In the genomic region with DNA sequence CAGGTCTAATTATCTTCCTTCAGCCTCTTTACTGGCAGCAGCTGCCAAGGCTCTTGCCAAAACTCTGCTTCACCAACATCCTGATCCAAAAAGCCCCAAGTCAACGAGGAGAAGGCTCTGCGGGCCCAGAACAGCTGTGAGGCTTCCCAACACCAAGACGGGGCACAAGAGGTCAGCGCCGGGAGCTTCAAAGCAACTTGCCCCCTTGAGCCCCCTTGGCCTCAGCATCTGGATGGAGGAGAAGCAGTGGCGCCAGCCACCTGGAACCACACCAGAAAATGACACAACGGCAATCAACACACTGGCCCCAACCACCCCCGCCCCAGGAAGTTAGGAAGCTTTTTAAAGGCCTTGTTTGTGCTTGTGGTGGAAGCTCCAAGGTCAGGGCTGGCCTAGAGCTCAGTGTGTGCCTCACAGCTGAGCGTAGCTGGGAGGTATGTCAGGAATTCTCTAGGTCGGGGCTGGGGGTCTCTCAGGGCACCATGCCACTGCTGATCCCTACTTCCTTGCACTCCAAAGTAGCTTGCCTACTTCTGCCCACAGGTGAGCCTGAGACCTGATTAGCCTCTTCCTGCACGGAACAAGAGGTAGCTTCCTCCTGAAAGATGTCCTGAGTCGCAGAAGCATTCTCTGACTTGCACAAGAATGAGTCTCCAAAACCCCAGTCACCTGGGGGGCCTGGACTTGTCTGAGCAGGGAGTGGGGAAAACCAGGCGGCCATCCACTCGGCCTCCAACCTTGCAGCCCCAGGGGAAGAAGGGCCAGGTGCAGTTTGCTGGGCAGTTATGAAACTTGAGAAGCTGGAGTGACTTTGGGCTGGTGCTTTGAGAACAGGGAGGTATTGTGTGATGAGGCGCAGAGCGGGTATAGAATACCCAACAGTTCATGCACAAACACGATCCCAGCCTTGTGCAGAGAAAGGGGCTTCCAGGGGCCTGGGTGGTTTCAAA, we compare ENCODE assay signal across 1 cellular context.
A peak's percentile ranks its signal among the peaks of the same experiment; 100 is the strongest.
TF ChIP-seq lines count a peak whose summit lies in the region.

No MANE protein-coding gene starts in this region.

TF ChIP-seq in HepG2, 621 proteins besides CTCF, POLR2A, EP300 and RAD21 (continued from another document and continues in another):
- TF ChIP-seq, protein P1, sequence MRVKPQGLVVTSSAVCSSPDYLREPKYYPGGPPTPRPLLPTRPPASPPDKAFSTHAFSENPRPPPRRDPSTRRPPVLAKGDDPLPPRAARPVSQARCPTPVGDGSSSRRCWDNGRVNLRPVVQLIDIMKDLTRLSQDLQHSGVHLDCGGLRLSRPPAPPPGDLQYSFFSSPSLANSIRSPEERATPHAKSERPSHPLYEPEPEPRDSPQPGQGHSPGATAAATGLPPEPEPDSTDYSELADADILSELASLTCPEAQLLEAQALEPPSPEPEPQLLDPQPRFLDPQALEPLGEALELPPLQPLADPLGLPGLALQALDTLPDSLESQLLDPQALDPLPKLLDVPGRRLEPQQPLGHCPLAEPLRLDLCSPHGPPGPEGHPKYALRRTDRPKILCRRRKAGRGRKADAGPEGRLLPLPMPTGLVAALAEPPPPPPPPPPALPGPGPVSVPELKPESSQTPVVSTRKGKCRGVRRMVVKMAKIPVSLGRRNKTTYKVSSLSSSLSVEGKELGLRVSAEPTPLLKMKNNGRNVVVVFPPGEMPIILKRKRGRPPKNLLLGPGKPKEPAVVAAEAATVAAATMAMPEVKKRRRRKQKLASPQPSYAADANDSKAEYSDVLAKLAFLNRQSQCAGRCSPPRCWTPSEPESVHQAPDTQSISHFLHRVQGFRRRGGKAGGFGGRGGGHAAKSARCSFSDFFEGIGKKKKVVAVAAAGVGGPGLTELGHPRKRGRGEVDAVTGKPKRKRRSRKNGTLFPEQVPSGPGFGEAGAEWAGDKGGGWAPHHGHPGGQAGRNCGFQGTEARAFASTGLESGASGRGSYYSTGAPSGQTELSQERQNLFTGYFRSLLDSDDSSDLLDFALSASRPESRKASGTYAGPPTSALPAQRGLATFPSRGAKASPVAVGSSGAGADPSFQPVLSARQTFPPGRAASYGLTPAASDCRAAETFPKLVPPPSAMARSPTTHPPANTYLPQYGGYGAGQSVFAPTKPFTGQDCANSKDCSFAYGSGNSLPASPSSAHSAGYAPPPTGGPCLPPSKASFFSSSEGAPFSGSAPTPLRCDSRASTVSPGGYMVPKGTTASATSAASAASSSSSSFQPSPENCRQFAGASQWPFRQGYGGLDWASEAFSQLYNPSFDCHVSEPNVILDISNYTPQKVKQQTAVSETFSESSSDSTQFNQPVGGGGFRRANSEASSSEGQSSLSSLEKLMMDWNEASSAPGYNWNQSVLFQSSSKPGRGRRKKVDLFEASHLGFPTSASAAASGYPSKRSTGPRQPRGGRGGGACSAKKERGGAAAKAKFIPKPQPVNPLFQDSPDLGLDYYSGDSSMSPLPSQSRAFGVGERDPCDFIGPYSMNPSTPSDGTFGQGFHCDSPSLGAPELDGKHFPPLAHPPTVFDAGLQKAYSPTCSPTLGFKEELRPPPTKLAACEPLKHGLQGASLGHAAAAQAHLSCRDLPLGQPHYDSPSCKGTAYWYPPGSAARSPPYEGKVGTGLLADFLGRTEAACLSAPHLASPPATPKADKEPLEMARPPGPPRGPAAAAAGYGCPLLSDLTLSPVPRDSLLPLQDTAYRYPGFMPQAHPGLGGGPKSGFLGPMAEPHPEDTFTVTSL (CRISPR knock-in tag; IDR thresholded peaks at IDR 0.05; ENCODE audit: borderline replicate concordance), result peak; percentile 10; the same call in 1 of the 2 replicates
- TF ChIP-seq ZNF678 (CRISPR knock-in tag; IDR thresholded peaks at IDR 0.05) (no peak), MTA3 (CRISPR knock-in tag; IDR thresholded peaks at IDR 0.05) (no peak), MED1 (CRISPR knock-in tag; IDR thresholded peaks at IDR 0.05) (peak; percentile 76), DNMT3B (CRISPR knock-in tag; conservative IDR thresholded peaks at IDR 0.05) (no peak), ZNF382 (CRISPR knock-in tag; IDR thresholded peaks at IDR 0.05; ENCODE audit: borderline replicate concordance) (no peak), PRMT3 (CRISPR knock-in tag; IDR thresholded peaks at IDR 0.05; ENCODE audit: borderline replicate concordance, low read depth) (no peak), CBX5 (CRISPR knock-in tag; IDR thresholded peaks at IDR 0.05; ENCODE audit: borderline replicate concordance) (no peak), ZNF547 (CRISPR knock-in tag; IDR thresholded peaks at IDR 0.05) (no peak), SAFB2 (CRISPR knock-in tag; IDR thresholded peaks at IDR 0.05; ENCODE audit: borderline replicate concordance, low read depth) (no peak), SMAD3 (CRISPR knock-in tag; IDR thresholded peaks at IDR 0.05) (0 out of 2 replicates have a peak, but pooled peaks have one; percentile 25), ZBTB21 (CRISPR knock-in tag; IDR thresholded peaks at IDR 0.05) (0 out of 2 replicates have a peak, but pooled peaks have one; percentile 13), ZFP62 (CRISPR knock-in tag; IDR thresholded peaks at IDR 0.05) (no peak), SIX4 (CRISPR knock-in tag; IDR thresholded peaks at IDR 0.05) (peak; percentile 60; the same call in 1 of the 2 replicates), BCL6 (CRISPR knock-in tag; IDR thresholded peaks at IDR 0.05) (peak; percentile 46), CHD2 (IDR thresholded peaks at IDR 0.05; ENCODE audit: low read depth, low read length) (no peak), MTA1 (CRISPR knock-in tag; IDR thresholded peaks at IDR 0.05; ENCODE audit: borderline replicate concordance) (peak; percentile 17; the same call in 1 of the 2 replicates), EEA1 (CRISPR knock-in tag; IDR thresholded peaks at IDR 0.05; ENCODE audit: borderline replicate concordance) (no peak), NCOA2 (CRISPR knock-in tag; IDR thresholded peaks at IDR 0.05) (peak; percentile 91), ZNF124 (CRISPR knock-in tag; IDR thresholded peaks at IDR 0.05) (no peak), PRDM15 (CRISPR knock-in tag; IDR thresholded peaks at IDR 0.05) (no peak), LBX2 (CRISPR knock-in tag; IDR thresholded peaks at IDR 0.05; ENCODE audit: borderline replicate concordance) (no peak), ZNF441 (CRISPR knock-in tag; IDR thresholded peaks at IDR 0.05; ENCODE audit: borderline replicate concordance) (no peak; the same call in 1 of the 2 replicates), ZSCAN22 (CRISPR knock-in tag; IDR thresholded peaks at IDR 0.05) (no peak)
- TF ChIP-seq, protein P2, sequence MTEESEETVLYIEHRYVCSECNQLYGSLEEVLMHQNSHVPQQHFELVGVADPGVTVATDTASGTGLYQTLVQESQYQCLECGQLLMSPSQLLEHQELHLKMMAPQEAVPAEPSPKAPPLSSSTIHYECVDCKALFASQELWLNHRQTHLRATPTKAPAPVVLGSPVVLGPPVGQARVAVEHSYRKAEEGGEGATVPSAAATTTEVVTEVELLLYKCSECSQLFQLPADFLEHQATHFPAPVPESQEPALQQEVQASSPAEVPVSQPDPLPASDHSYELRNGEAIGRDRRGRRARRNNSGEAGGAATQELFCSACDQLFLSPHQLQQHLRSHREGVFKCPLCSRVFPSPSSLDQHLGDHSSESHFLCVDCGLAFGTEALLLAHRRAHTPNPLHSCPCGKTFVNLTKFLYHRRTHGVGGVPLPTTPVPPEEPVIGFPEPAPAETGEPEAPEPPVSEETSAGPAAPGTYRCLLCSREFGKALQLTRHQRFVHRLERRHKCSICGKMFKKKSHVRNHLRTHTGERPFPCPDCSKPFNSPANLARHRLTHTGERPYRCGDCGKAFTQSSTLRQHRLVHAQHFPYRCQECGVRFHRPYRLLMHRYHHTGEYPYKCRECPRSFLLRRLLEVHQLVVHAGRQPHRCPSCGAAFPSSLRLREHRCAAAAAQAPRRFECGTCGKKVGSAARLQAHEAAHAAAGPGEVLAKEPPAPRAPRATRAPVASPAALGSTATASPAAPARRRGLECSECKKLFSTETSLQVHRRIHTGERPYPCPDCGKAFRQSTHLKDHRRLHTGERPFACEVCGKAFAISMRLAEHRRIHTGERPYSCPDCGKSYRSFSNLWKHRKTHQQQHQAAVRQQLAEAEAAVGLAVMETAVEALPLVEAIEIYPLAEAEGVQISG (CRISPR knock-in tag; IDR thresholded peaks at IDR 0.05), result peak; percentile 24; the same call in 1 of the 2 replicates
- TF ChIP-seq, protein P3, sequence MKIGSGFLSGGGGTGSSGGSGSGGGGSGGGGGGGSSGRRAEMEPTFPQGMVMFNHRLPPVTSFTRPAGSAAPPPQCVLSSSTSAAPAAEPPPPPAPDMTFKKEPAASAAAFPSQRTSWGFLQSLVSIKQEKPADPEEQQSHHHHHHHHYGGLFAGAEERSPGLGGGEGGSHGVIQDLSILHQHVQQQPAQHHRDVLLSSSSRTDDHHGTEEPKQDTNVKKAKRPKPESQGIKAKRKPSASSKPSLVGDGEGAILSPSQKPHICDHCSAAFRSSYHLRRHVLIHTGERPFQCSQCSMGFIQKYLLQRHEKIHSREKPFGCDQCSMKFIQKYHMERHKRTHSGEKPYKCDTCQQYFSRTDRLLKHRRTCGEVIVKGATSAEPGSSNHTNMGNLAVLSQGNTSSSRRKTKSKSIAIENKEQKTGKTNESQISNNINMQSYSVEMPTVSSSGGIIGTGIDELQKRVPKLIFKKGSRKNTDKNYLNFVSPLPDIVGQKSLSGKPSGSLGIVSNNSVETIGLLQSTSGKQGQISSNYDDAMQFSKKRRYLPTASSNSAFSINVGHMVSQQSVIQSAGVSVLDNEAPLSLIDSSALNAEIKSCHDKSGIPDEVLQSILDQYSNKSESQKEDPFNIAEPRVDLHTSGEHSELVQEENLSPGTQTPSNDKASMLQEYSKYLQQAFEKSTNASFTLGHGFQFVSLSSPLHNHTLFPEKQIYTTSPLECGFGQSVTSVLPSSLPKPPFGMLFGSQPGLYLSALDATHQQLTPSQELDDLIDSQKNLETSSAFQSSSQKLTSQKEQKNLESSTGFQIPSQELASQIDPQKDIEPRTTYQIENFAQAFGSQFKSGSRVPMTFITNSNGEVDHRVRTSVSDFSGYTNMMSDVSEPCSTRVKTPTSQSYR (CRISPR knock-in tag; IDR thresholded peaks at IDR 0.05; ENCODE audit: borderline replicate concordance), result no peak
- TF ChIP-seq, protein P4, sequence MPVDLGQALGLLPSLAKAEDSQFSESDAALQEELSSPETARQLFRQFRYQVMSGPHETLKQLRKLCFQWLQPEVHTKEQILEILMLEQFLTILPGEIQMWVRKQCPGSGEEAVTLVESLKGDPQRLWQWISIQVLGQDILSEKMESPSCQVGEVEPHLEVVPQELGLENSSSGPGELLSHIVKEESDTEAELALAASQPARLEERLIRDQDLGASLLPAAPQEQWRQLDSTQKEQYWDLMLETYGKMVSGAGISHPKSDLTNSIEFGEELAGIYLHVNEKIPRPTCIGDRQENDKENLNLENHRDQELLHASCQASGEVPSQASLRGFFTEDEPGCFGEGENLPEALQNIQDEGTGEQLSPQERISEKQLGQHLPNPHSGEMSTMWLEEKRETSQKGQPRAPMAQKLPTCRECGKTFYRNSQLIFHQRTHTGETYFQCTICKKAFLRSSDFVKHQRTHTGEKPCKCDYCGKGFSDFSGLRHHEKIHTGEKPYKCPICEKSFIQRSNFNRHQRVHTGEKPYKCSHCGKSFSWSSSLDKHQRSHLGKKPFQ (CRISPR knock-in tag; IDR thresholded peaks at IDR 0.05; ENCODE audit: insufficient replicate concordance), result no peak
- TF ChIP-seq, protein P5, sequence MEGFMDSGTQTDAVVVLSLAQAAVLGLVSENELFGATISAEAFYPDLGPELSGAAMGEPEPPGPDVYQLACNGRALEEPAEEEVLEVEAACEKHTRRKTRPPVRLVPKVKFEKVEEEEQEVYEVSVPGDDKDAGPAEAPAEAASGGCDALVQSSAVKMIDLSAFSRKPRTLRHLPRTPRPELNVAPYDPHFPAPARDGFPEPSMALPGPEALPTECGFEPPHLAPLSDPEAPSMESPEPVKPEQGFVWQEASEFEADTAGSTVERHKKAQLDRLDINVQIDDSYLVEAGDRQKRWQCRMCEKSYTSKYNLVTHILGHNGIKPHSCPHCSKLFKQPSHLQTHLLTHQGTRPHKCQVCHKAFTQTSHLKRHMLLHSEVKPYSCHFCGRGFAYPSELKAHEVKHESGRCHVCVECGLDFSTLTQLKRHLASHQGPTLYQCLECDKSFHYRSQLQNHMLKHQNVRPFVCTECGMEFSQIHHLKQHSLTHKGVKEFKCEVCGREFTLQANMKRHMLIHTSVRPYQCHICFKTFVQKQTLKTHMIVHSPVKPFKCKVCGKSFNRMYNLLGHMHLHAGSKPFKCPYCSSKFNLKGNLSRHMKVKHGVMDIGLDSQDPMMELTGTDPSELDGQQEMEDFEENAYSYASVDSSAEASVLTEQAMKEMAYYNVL (CRISPR knock-in tag; IDR thresholded peaks at IDR 0.05; ENCODE audit: borderline replicate concordance), result peak; percentile 67
- TF ChIP-seq, protein P6, sequence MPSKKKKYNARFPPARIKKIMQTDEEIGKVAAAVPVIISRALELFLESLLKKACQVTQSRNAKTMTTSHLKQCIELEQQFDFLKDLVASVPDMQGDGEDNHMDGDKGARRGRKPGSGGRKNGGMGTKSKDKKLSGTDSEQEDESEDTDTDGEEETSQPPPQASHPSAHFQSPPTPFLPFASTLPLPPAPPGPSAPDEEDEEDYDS (CRISPR knock-in tag; IDR thresholded peaks at IDR 0.05), result no peak
- TF ChIP-seq, protein P7, sequence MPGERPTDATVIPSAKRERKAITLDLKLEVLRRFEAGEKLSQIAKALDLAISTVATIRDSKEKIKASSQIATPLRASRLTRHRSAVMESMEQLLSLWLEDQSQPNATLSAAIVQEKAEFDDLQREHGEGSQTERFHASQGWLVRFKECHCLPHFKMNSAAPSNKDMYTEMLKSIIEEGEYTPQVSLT (CRISPR knock-in tag; IDR thresholded peaks at IDR 0.05; ENCODE audit: borderline replicate concordance, low read depth), result no peak
